In the genomic region with DNA sequence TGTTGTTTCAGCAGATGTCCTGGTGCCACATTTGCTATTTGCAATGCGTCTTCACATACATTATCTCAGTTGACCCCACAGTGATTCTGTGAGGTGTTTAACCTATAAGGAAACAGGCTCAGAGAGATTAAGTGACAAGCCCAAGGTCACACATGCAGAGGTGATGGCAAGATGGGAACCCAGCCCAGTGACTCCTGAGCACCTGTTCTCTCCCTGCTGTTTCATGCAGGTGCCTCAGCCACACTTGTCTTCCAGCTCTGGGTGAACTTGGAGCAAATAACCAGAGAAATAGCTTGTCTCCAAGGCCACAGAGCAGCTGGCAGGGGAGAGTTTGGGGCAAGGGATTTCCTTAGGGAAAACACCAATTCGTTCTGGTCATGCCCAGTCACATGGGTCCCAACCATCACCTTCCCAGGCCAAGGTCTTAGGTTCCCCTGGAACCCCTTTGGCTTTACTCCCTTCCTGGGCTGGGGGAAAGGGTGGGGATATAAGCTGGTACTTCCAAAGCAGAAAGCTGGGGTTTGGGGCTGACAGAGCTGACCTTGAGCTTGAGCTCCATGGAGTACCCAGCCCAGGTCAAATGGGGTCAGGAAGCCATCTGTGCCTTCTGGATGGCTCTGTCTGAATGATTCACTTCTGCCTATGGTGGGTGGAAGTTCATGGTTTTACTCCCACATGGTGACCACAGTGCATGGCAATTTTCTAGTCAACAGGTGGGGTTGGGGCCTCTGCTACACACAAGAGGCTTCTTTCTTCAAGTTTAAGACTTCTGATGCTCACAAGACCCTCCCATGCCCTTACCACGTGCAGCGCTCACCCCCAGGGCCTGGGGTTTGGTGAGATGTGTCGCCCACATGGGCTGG, we compare ENCODE assay signal across 10 cellular contexts.
A peak's percentile ranks its signal among the peaks of the same experiment; 100 is the strongest.
DNase-seq lines count a peak whose midpoint lies in the region; ATAC-seq lines count a peak whose summit lies in the region.
"Had no signal": no experiment of that assay in that cellular context is flagged by ENCODE, and none has a peak within 500 bp of the region (broad histone marks: within the 10 kb centered on the region; RNA-seq: fewer than 3 reads in every experiment).

No MANE protein-coding gene starts in this region.

- ATAC-seq in GM18511 (IDR thresholded peaks at IDR 0.05; ENCODE audit: unreplicated experiment) (peak; percentile 60), HG02840 (IDR thresholded peaks at IDR 0.05; ENCODE audit: low FRiP score, unreplicated experiment) (peak; percentile 48), HG03439 (IDR thresholded peaks at IDR 0.05; ENCODE audit: unreplicated experiment) (no peak)

- DNase-seq in activated CD4-positive, alpha-beta T cell treated with anti-CD3 and anti-CD28 coated beads, Interleukin-2, amount 50 U/mL, for 48 hours = peak; percentile 52 to 68
- DNase-seq in stimulated activated CD4-positive, alpha-beta T cell treated with anti-CD3 and anti-CD28 coated beads, Interleukin-12 subunit alpha, Interleukin-12 subunit beta, amount 100 ng/mL, for 48 hours (ENCODE audit: low read depth in 2 of 3, low spot score in 1 of 3) = peak; percentile 38 to 71 (median 64)
- DNase-seq in inferior parietal cortex (ENCODE audit: extremely low spot score) (no peak), NCI-H1930 (lab: John Stamatoyannopoulos, UW) (no peak), AG20443 (ENCODE audit: low spot score) (no peak)
- DNase-seq: gastrocnemius medialis, transverse colon had no signal

Comparison
In these comparisons a context has a peak if more than half of its experiments do, and no peak if none do; other contexts are left out.
1. DNase-seq: peak in activated CD4-positive, alpha-beta T cell treated with anti-CD3 and anti-CD28 coated beads, Interleukin-2, amount 50 U/mL, for 48 hours (2 of 2) and stimulated activated CD4-positive, alpha-beta T cell treated with anti-CD3 and anti-CD28 coated beads, Interleukin-12 subunit alpha, Interleukin-12 subunit beta, amount 100 ng/mL, for 48 hours (3 of 3); none in inferior parietal cortex (single experiment), NCI-H1930 (0 of 2) and AG20443 (single experiment).